In genomic region chr12:55935742-55936151, GRCh38 we compare ENCODE assay signal across 10 cellular contexts. TPM values are rescaled to one million over a fixed set of nuclear protein-coding genes. Genes with fewer than 3 reads are reported as not detected.
A peak's percentile ranks its signal among the peaks of the same experiment; 100 is the strongest.
DNase-seq lines count a peak whose midpoint lies in the region; ATAC-seq and TF ChIP-seq lines count a peak whose summit lies in the region.
"Had no signal": no experiment of that assay in that cellular context is flagged by ENCODE, and none has a peak within 500 bp of the region (broad histone marks: within the 10 kb centered on the region; RNA-seq: fewer than 3 reads in every experiment).

No MANE protein-coding gene starts in this region.

- POLR2A ChIA-PET in MCF 10A (lab: Yijun Ruan, JAX), result interaction anchor here (0.6 to 12.6 kb wide), 7 partner anchors 8 to 119 kb away, joined by 3 to 140 read pairs (median 23); partner anchors contain the start of genes DNAJC14, ORMDL2, PYM1 and RAB5B

- CTCF ChIA-PET in MCF 10A (lab: Yijun Ruan, JAX), result interaction anchor here (1.2 to 8.0 kb wide), 3 partner anchors 8 to 197 kb away, joined by 4 to 108 read pairs (median 11); partner anchors contain the start of genes DGKA and PYM1

- H3K9ac ChIP-seq in stomach smooth muscle (ENCODE audit: low read length in 2 of 2) (no peak overlapping the region), MM.1S (ENCODE audit: low read length) (no peak overlapping the region)

- H3K27ac Mint-ChIP-seq in activated CD4-positive, alpha-beta T cell treated with anti-CD3 and anti-CD28 coated beads, Interleukin-2, amount 10 ng/mL, durations not matched to agents 24 days and 14 days, result peak overlapping the region; percentile 89
- H3K27ac Mint-ChIP-seq in MCF 10A (ENCODE audit: low read depth, unreplicated experiment), result peak overlapping the region; percentile 79

- H3K4me3 ChIP-seq in stomach smooth muscle (ENCODE audit: low read length in 2 of 2) (peak overlapping the region in 1 of 2 donors; percentile 40), MM.1S (ENCODE audit: low read length) (no peak overlapping the region)

- H3K27ac ChIP-seq in stomach smooth muscle (ENCODE audit: low read length), result peak overlapping the region; percentile 53
- no peak overlapping the region for H3K27ac ChIP-seq in MM.1S (ENCODE audit: low read length)

- no peaks in the 10 kb centered on the region for H3K27me3 Mint-ChIP-seq in activated CD4-positive, alpha-beta T cell treated with anti-CD3 and anti-CD28 coated beads, Interleukin-2, amount 10 ng/mL, durations not matched to agents 24 days and 14 days
- no peaks in the 10 kb centered on the region for H3K27me3 Mint-ChIP-seq in MCF 10A (ENCODE audit: insufficient read depth, unreplicated experiment)

- H3K4me1 Mint-ChIP-seq in activated CD4-positive, alpha-beta T cell treated with anti-CD3 and anti-CD28 coated beads, Interleukin-2, amount 10 ng/mL, durations not matched to agents 24 days and 14 days, result peaks cover 74% of the 10 kb centered on the region
- peaks cover 73% of the 10 kb centered on the region for H3K4me1 Mint-ChIP-seq in MCF 10A (ENCODE audit: insufficient read depth, unreplicated experiment)

- peaks cover 0 to 2% of the 10 kb centered on the region in 2 donors for H3K36me3 ChIP-seq in stomach smooth muscle (ENCODE audit: control insufficient read depth in 2 of 2, insufficient read depth in 2 of 2, low read length in 2 of 2)
- H3K36me3 ChIP-seq in MM.1S (replicated peaks; ENCODE audit: insufficient read depth, low read length), result no peaks in the 10 kb centered on the region

- no TSS peak for BruUV-seq in MCF 10A (replicated peaks; lab: Mats Ljungman, UMichigan)

- H3K27me3 ChIP-seq in stomach smooth muscle (ENCODE audit: control insufficient read depth in 1 of 2, insufficient read depth in 2 of 2, low read length in 2 of 2) (no peaks in the 10 kb centered on the region), MM.1S (replicated peaks; ENCODE audit: insufficient read depth, low read length) (0 out of 2 replicates have a peak, but pooled peaks cover 10% of the 10 kb centered on the region)

- peaks cover 83% of the 10 kb centered on the region for H3K36me3 Mint-ChIP-seq in activated CD4-positive, alpha-beta T cell treated with anti-CD3 and anti-CD28 coated beads, Interleukin-2, amount 10 ng/mL, durations not matched to agents 24 days and 14 days (ENCODE audit: low read depth)
- H3K36me3 Mint-ChIP-seq in MCF 10A (ENCODE audit: insufficient read depth, unreplicated experiment), result peaks cover 56% of the 10 kb centered on the region

- no peak overlapping the region for H2AFZ ChIP-seq in MM.1S (ENCODE audit: low read length)

- no peaks in the 10 kb centered on the region for H3K79me2 ChIP-seq in MM.1S (ENCODE audit: low read length)

- ATAC-seq in GM21786 (IDR thresholded peaks at IDR 0.05; ENCODE audit: unreplicated experiment) (no peak), GM21576 (IDR thresholded peaks at IDR 0.05; ENCODE audit: unreplicated experiment) (no peak)

- no peaks in the 10 kb centered on the region for H4K20me1 ChIP-seq in MM.1S (ENCODE audit: insufficient read depth, low read length)

- TF ChIP-seq CTCF in MCF 10A (IDR thresholded peaks at IDR 0.05; ENCODE audit: unreplicated experiment) (no peak), MM.1S (IDR thresholded peaks at IDR 0.05; ENCODE audit: low read length) (no peak)

- no peaks in the 10 kb centered on the region for H3K9me2 ChIP-seq in MM.1S (replicated peaks; ENCODE audit: insufficient read depth, low read length)

- no peaks in the 10 kb centered on the region for H3F3A ChIP-seq in MM.1S (ENCODE audit: insufficient read depth, low read length)

- peaks cover 29% of the 10 kb centered on the region for H3K4me1 ChIP-seq in stomach smooth muscle (ENCODE audit: control insufficient read depth, insufficient read depth, low read length)
- peaks cover 13% of the 10 kb centered on the region for H3K4me1 ChIP-seq in MM.1S (ENCODE audit: low read length)

- DNase-seq in activated CD4-positive, alpha-beta T cell treated with anti-CD3 and anti-CD28 coated beads, Interleukin-2, amount 10 ng/mL, durations not matched to agents 24 days and 14 days, result peak; percentile 74
- DNase-seq in MCF 10A (ENCODE audit: unreplicated experiment) (no peak), left kidney (ENCODE audit: low read depth, low spot score) (peak; percentile 38), inferior parietal cortex (ENCODE audit: extremely low spot score) (no peak), MM.1S (no peak)
- DNase-seq: NCI-H1092 treated with DMSO at 0.1 percent for 48 hours had no signal

- no peaks in the 10 kb centered on the region for H3K9me3 Mint-ChIP-seq in activated CD4-positive, alpha-beta T cell treated with anti-CD3 and anti-CD28 coated beads, Interleukin-2, amount 10 ng/mL, durations not matched to agents 24 days and 14 days
- H3K9me3 Mint-ChIP-seq in MCF 10A (ENCODE audit: unreplicated experiment), result no peaks in the 10 kb centered on the region
- H3K9me3 Mint-ChIP-seq: neural crest cell had no signal

- H3K4me3 Mint-ChIP-seq in activated CD4-positive, alpha-beta T cell treated with anti-CD3 and anti-CD28 coated beads, Interleukin-2, amount 10 ng/mL, durations not matched to agents 24 days and 14 days, result peak overlapping the region; percentile 99
- H3K4me3 Mint-ChIP-seq in MCF 10A (ENCODE audit: unreplicated experiment), result no peak overlapping the region

- H3K9me3 ChIP-seq in stomach smooth muscle (ENCODE audit: control insufficient read depth in 2 of 2, low read length in 2 of 2) (no peaks in the 10 kb centered on the region), MM.1S (replicated peaks; ENCODE audit: insufficient read depth, low read length) (no peaks in the 10 kb centered on the region)

- no peak overlapping the region for H3K4me2 ChIP-seq in MM.1S (ENCODE audit: low read depth, low read length)

- intact Hi-C loops in activated CD4-positive, alpha-beta T cell treated with anti-CD3 and anti-CD28 coated beads, Interleukin-2, amount 10 ng/mL, durations not matched to agents 24 days and 14 days (cut with micrococcal nuclease), result no loop called here
- intact Hi-C loops in MCF 10A (cut with micrococcal nuclease), result no loop called here

RNA-seq across cellular contexts. Expression of gene DGKA, which starts 4.8 kb away (rescaled TPM):
- 355 and 365 TPM in 2 replicates for total RNA-seq in activated CD4-positive, alpha-beta T cell treated with anti-CD3 and anti-CD28 coated beads, Interleukin-2, amount 10 ng/mL, durations not matched to agents 24 days and 14 days
- total RNA-seq in MCF 10A (2022), result 177 and 236 TPM in 2 replicates

RNA-seq across cellular contexts. Expression of gene PYM1, which starts 8.1 kb away (rescaled TPM):
- 34.8 and 35.6 TPM in 2 replicates for total RNA-seq in activated CD4-positive, alpha-beta T cell treated with anti-CD3 and anti-CD28 coated beads, Interleukin-2, amount 10 ng/mL, durations not matched to agents 24 days and 14 days
- total RNA-seq in MCF 10A (2022), result 50.5 and 56.5 TPM in 2 replicates

RNA-seq across cellular contexts. Expression of gene PMEL, which starts 30.1 kb away (rescaled TPM):
- not detected in 2 replicates for total RNA-seq in activated CD4-positive, alpha-beta T cell treated with anti-CD3 and anti-CD28 coated beads, Interleukin-2, amount 10 ng/mL, durations not matched to agents 24 days and 14 days
- 0.59 TPM in 1 of 2 replicates, not detected in the other for total RNA-seq in MCF 10A (2022)

RNA-seq across cellular contexts. Expression of gene CDK2, which starts 30.9 kb away (rescaled TPM):
- 108 and 110 TPM in 2 replicates for total RNA-seq in activated CD4-positive, alpha-beta T cell treated with anti-CD3 and anti-CD28 coated beads, Interleukin-2, amount 10 ng/mL, durations not matched to agents 24 days and 14 days
- 17.9 and 23.8 TPM in 2 replicates for total RNA-seq in MCF 10A (2022)

RNA-seq across cellular contexts. Expression of gene RAB5B, which starts 38.1 kb away (rescaled TPM):
- 39.0 and 40.2 TPM in 2 replicates for total RNA-seq in activated CD4-positive, alpha-beta T cell treated with anti-CD3 and anti-CD28 coated beads, Interleukin-2, amount 10 ng/mL, durations not matched to agents 24 days and 14 days
- 67.4 and 96.1 TPM in 2 replicates for total RNA-seq in MCF 10A (2022)

Comparison
In these comparisons a context has a peak if more than half of its experiments do, and no peak if none do; other contexts are left out.
1. DNase-seq: peak in activated CD4-positive, alpha-beta T cell treated with anti-CD3 and anti-CD28 coated beads, Interleukin-2, amount 10 ng/mL, durations not matched to agents 24 days and 14 days (single experiment) and left kidney (single experiment); none in MCF 10A (single experiment), inferior parietal cortex (single experiment) and MM.1S (single experiment).